Comparison of ENCODE assay signal across 1 cellular context in genomic region chr19:55116232-55117062, GRCh38.
TF ChIP-seq lines count a peak whose summit lies in the region.

No MANE protein-coding gene starts in this region.

TF ChIP-seq in HepG2, 621 proteins besides CTCF, POLR2A, EP300 and RAD21 (continued from another document):
- TF ChIP-seq GMEB1 (CRISPR knock-in tag; IDR thresholded peaks at IDR 0.05; ENCODE audit: borderline replicate concordance): peak; percentile 60; the same call in 1 of the 2 replicates
- 0 out of 2 replicates have a peak, but pooled peaks have one; percentile 28 for TF ChIP-seq GZF1 (CRISPR knock-in tag; IDR thresholded peaks at IDR 0.05)
- peak; percentile 42; the same call in 1 of the 2 replicates for TF ChIP-seq ZBTB20 (CRISPR knock-in tag; IDR thresholded peaks at IDR 0.05; ENCODE audit: borderline replicate concordance, low read depth)
- 0 out of 2 replicates have a peak, but pooled peaks have one; percentile 1 for TF ChIP-seq SALL1 (CRISPR knock-in tag; IDR thresholded peaks at IDR 0.05)
- TF ChIP-seq ZNF383 (CRISPR knock-in tag; IDR thresholded peaks at IDR 0.05; ENCODE audit: borderline replicate concordance): peak; percentile 70; the same call in 1 of the 2 replicates
- TF ChIP-seq RAD51 (IDR thresholded peaks at IDR 0.05; ENCODE audit: borderline replicate concordance): peak; percentile 65; the same call in 1 of the 2 replicates
- no peak for TF ChIP-seq XRCC5 (optimal IDR thresholded peaks at IDR 0.05; ENCODE audit: low read length)
- peak; percentile 69 for TF ChIP-seq USF2 (IDR thresholded peaks at IDR 0.05; ENCODE audit: low read depth, low read length)
- peak; percentile 70; the same call in 1 of the 2 replicates for TF ChIP-seq USF2 (CRISPR knock-in tag; IDR thresholded peaks at IDR 0.05; ENCODE audit: borderline replicate concordance)
- TF ChIP-seq HINFP (CRISPR knock-in tag; IDR thresholded peaks at IDR 0.05; ENCODE audit: low read depth): 0 out of 2 replicates have a peak, but pooled peaks have one; percentile 62
- TF ChIP-seq ZNF292 (CRISPR knock-in tag; IDR thresholded peaks at IDR 0.05; ENCODE audit: borderline replicate concordance, low read depth): 0 out of 2 replicates have a peak, but pooled peaks have one; percentile 47
- TF ChIP-seq MTA1 (CRISPR knock-in tag; IDR thresholded peaks at IDR 0.05; ENCODE audit: borderline replicate concordance): peak; percentile 25; the same call in 1 of the 2 replicates
- peak; percentile 35; the same call in 1 of the 2 replicates for TF ChIP-seq PITX1 (CRISPR knock-in tag; IDR thresholded peaks at IDR 0.05)
